1 cellular context compared by ENCODE assay signal in the genomic region with DNA sequence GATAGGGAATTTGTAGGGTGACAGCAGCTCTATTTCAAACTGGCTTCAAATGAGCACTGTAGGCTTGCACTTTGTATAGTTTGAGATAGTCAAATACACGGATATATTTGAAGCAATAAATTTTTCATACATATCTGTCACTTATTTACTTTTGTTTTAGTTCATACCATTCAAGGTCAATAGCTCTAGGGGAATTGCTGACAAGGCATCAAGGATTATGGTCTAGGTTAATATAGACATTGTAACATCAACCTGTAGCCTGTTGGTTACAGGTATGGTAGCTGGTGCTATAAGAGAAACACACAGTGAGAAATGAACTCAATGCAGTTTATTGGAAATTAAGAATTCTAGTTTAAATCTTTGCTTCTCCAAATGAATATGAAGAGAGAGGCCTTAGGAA.
A peak's percentile ranks its signal among the peaks of the same experiment; 100 is the strongest.
TF ChIP-seq lines count a peak whose summit lies in the region.

No MANE protein-coding gene starts in this region.

TF ChIP-seq in K562, 482 proteins besides CTCF, POLR2A, EP300 and RAD21:
- TF ChIP-seq CLOCK (CRISPR knock-in tag; IDR thresholded peaks at IDR 0.05; ENCODE audit: borderline replicate concordance) (no peak), ZNF316 (IDR thresholded peaks at IDR 0.05) (peak; percentile 34; the same call in 1 of the 2 replicates), CBX3 (IDR thresholded peaks at IDR 0.05; ENCODE audit: borderline replicate concordance in 1 of 2, low read length in 2 of 2) (no peak), CXXC5 (CRISPR knock-in tag; IDR thresholded peaks at IDR 0.05) (no peak)
- TF ChIP-seq, protein P1, sequence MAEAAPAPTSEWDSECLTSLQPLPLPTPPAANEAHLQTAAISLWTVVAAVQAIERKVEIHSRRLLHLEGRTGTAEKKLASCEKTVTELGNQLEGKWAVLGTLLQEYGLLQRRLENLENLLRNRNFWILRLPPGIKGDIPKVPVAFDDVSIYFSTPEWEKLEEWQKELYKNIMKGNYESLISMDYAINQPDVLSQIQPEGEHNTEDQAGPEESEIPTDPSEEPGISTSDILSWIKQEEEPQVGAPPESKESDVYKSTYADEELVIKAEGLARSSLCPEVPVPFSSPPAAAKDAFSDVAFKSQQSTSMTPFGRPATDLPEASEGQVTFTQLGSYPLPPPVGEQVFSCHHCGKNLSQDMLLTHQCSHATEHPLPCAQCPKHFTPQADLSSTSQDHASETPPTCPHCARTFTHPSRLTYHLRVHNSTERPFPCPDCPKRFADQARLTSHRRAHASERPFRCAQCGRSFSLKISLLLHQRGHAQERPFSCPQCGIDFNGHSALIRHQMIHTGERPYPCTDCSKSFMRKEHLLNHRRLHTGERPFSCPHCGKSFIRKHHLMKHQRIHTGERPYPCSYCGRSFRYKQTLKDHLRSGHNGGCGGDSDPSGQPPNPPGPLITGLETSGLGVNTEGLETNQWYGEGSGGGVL (CRISPR knock-in tag; IDR thresholded peaks at IDR 0.05), result no peak
- TF ChIP-seq, protein P2, sequence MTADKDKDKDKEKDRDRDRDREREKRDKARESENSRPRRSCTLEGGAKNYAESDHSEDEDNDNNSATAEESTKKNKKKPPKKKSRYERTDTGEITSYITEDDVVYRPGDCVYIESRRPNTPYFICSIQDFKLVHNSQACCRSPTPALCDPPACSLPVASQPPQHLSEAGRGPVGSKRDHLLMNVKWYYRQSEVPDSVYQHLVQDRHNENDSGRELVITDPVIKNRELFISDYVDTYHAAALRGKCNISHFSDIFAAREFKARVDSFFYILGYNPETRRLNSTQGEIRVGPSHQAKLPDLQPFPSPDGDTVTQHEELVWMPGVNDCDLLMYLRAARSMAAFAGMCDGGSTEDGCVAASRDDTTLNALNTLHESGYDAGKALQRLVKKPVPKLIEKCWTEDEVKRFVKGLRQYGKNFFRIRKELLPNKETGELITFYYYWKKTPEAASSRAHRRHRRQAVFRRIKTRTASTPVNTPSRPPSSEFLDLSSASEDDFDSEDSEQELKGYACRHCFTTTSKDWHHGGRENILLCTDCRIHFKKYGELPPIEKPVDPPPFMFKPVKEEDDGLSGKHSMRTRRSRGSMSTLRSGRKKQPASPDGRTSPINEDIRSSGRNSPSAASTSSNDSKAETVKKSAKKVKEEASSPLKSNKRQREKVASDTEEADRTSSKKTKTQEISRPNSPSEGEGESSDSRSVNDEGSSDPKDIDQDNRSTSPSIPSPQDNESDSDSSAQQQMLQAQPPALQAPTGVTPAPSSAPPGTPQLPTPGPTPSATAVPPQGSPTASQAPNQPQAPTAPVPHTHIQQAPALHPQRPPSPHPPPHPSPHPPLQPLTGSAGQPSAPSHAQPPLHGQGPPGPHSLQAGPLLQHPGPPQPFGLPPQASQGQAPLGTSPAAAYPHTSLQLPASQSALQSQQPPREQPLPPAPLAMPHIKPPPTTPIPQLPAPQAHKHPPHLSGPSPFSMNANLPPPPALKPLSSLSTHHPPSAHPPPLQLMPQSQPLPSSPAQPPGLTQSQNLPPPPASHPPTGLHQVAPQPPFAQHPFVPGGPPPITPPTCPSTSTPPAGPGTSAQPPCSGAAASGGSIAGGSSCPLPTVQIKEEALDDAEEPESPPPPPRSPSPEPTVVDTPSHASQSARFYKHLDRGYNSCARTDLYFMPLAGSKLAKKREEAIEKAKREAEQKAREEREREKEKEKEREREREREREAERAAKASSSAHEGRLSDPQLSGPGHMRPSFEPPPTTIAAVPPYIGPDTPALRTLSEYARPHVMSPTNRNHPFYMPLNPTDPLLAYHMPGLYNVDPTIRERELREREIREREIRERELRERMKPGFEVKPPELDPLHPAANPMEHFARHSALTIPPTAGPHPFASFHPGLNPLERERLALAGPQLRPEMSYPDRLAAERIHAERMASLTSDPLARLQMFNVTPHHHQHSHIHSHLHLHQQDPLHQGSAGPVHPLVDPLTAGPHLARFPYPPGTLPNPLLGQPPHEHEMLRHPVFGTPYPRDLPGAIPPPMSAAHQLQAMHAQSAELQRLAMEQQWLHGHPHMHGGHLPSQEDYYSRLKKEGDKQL (CRISPR knock-in tag; IDR thresholded peaks at IDR 0.05; ENCODE audit: borderline replicate concordance), result no peak
